18 cellular contexts compared by ENCODE assay signal in the genomic region with DNA sequence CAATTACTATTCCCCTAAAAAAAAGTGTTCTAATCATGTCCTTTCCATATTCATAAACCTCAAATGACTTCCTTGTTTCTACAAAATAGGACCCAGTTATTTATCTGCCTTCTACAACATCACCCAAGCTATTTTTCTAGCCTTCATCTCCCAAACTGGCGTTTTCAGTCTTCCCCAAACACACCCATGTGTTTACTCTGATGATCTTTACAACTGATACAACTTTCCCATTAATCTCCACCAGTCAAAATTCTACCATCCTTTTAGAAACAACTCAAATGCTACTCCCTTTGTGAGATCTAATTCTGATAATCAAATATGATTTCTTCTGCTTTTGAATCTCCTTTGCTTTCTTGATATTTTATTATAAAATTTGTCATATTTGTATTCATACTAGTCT.
DNase-seq lines count a peak whose midpoint lies in the region; ATAC-seq and TF ChIP-seq lines count a peak whose summit lies in the region.
"Had no signal": no experiment of that assay in that cellular context is flagged by ENCODE, and none has a peak within 500 bp of the region (broad histone marks: within the 10 kb centered on the region; RNA-seq: fewer than 3 reads in every experiment).

No MANE protein-coding gene starts in this region.

- H3K36me3 Mint-ChIP-seq in dendritic cell treated with granulocyte-macrophage colony-stimulating factor and Interleukin-4, amounts not matched to agents 40 ng/mL and 50 ng/mL, for 4 days (ENCODE audit: low read depth), result no peaks in the 10 kb centered on the region
- H3K36me3 Mint-ChIP-seq in stimulated activated memory B cell treated with anti-CD40 and anti-IgM and Interleukin-4, amounts not matched to agents 10 μg/mL and 1 μg/mL and 100 μg/mL, for 72 hours, result no peaks in the 10 kb centered on the region
- H3K36me3 Mint-ChIP-seq: IgD-negative memory B cell had no signal

- H3K79me2 ChIP-seq in DND-41 (ENCODE audit: insufficient read depth, low read length), result no peaks in the 10 kb centered on the region
- H3K79me2 ChIP-seq in smooth muscle cell (ENCODE audit: low read depth), result no peaks in the 10 kb centered on the region

- no peaks in the 10 kb centered on the region for H3K9me3 ChIP-seq in DND-41 (ENCODE audit: insufficient read depth, low read length, severe bottlenecking)
- H3K9me3 ChIP-seq in KOPT-K1 (ENCODE audit: insufficient read depth, low read length, poor library complexity, severe bottlenecking), result peaks cover 5% of the 10 kb centered on the region
- H3K9me3 ChIP-seq in smooth muscle cell (replicated peaks; ENCODE audit: low read depth), result no peaks in the 10 kb centered on the region
- H3K9me3 ChIP-seq in tibial nerve, result peaks cover 0 to 2% (median 0%) of the 10 kb centered on the region in 4 donors
- H3K9me3 ChIP-seq: SJSA1 had no signal

- peaks cover 17% of the 10 kb centered on the region for H3K9me3 Mint-ChIP-seq in dendritic cell treated with granulocyte-macrophage colony-stimulating factor and Interleukin-4, amounts not matched to agents 40 ng/mL and 50 ng/mL, for 4 days
- H3K9me3 Mint-ChIP-seq in stimulated activated memory B cell treated with anti-CD40 and anti-IgM and Interleukin-4, amounts not matched to agents 10 μg/mL and 1 μg/mL and 100 μg/mL, for 72 hours, result peaks cover 3% of the 10 kb centered on the region
- H3K9me3 Mint-ChIP-seq: CD4-positive, alpha-beta T cell had no signal

- TF ChIP-seq CTCF in DND-41 (IDR thresholded peaks at IDR 0.05; ENCODE audit: borderline replicate concordance, extremely low read depth, low read length, poor library complexity, severe bottlenecking), result no peak
- TF ChIP-seq CTCF in smooth muscle cell (IDR thresholded peaks at IDR 0.05; ENCODE audit: borderline replicate concordance, insufficient read depth, poor library complexity, severe bottlenecking), result no peak
- no peak for TF ChIP-seq CTCF in tibial nerve (IDR thresholded peaks at IDR 0.05)

- H2AFZ ChIP-seq in DND-41 (ENCODE audit: low read depth, low read length) (no peak overlapping the region), smooth muscle cell (ENCODE audit: low read depth) (no peak overlapping the region)
- H2AFZ ChIP-seq: GM23248 had no signal

- no peak overlapping the region for H3K9ac ChIP-seq in DND-41 (ENCODE audit: low read depth, low read length)
- H3K9ac ChIP-seq in smooth muscle cell (ENCODE audit: low read depth), result no peak overlapping the region
- H3K9ac ChIP-seq: GM23248 had no signal

- H4K20me1 ChIP-seq in DND-41 (ENCODE audit: insufficient read depth, low read length) (no peaks in the 10 kb centered on the region), smooth muscle cell (ENCODE audit: low read depth) (no peaks in the 10 kb centered on the region)

- WGBS in smooth muscle cell (ENCODE audit: low lambda C conversion rate), result 93% methylated on average over 1 of the region's 1 CpG
- WGBS in tibial nerve, 2 donors, result 87 to 88% methylated on average over 1 of the region's 1 CpG

- peaks cover 83% of the 10 kb centered on the region for H3K4me1 ChIP-seq in DND-41 (ENCODE audit: insufficient read depth, low read length)
- H3K4me1 ChIP-seq in smooth muscle cell (ENCODE audit: low read depth), result no peaks in the 10 kb centered on the region
- peaks cover 0 to 11% (median 0%) of the 10 kb centered on the region in 4 donors for H3K4me1 ChIP-seq in tibial nerve
- H3K4me1 ChIP-seq: SJSA1 had no signal

- no peak overlapping the region for H3K4me3 Mint-ChIP-seq in dendritic cell treated with granulocyte-macrophage colony-stimulating factor and Interleukin-4, amounts not matched to agents 40 ng/mL and 50 ng/mL, for 4 days
- no peak overlapping the region for H3K4me3 Mint-ChIP-seq in stimulated activated memory B cell treated with anti-CD40 and anti-IgM and Interleukin-4, amounts not matched to agents 10 μg/mL and 1 μg/mL and 100 μg/mL, for 72 hours
- H3K4me3 Mint-ChIP-seq: H9, IgD-negative memory B cell had no signal

- TF ChIP-seq POLR2A in tibial nerve (IDR thresholded peaks at IDR 0.05), result no peak

- H3K27ac ChIP-seq in DND-41 (ENCODE audit: low read length) (peak overlapping the region; percentile 92), KOPT-K1 (ENCODE audit: low read depth, low read length, poor library complexity, severe bottlenecking) (peak overlapping the region; percentile 73), smooth muscle cell (ENCODE audit: low read depth) (peak overlapping the region; percentile 26), tibial nerve (no peak overlapping the region)
- H3K27ac ChIP-seq: GM23248, SJSA1 had no signal

- peaks cover 24% of the 10 kb centered on the region for H3K4me1 Mint-ChIP-seq in dendritic cell treated with granulocyte-macrophage colony-stimulating factor and Interleukin-4, amounts not matched to agents 40 ng/mL and 50 ng/mL, for 4 days (ENCODE audit: low read depth)
- peaks cover 10% of the 10 kb centered on the region for H3K4me1 Mint-ChIP-seq in stimulated activated memory B cell treated with anti-CD40 and anti-IgM and Interleukin-4, amounts not matched to agents 10 μg/mL and 1 μg/mL and 100 μg/mL, for 72 hours
- H3K4me1 Mint-ChIP-seq: H9 had no signal

- H3K36me3 ChIP-seq in DND-41 (ENCODE audit: insufficient read depth, low read length), result no peaks in the 10 kb centered on the region
- no peaks in the 10 kb centered on the region for H3K36me3 ChIP-seq in KOPT-K1 (ENCODE audit: insufficient read depth, low read length)
- no peaks in the 10 kb centered on the region for H3K36me3 ChIP-seq in smooth muscle cell (ENCODE audit: low read depth)
- no peaks in the 10 kb centered on the region for H3K36me3 ChIP-seq in tibial nerve
- H3K36me3 ChIP-seq: SJSA1 had no signal

- H3F3A ChIP-seq in smooth muscle cell (ENCODE audit: low read depth), result no peaks in the 10 kb centered on the region

- H3K27ac Mint-ChIP-seq in dendritic cell treated with granulocyte-macrophage colony-stimulating factor and Interleukin-4, amounts not matched to agents 40 ng/mL and 50 ng/mL, for 4 days, result peak overlapping the region; percentile 14
- no peak overlapping the region for H3K27ac Mint-ChIP-seq in stimulated activated memory B cell treated with anti-CD40 and anti-IgM and Interleukin-4, amounts not matched to agents 10 μg/mL and 1 μg/mL and 100 μg/mL, for 72 hours
- H3K27ac Mint-ChIP-seq: CD4-positive, alpha-beta T cell; H9 had no signal

- intact Hi-C loops in dendritic cell treated with granulocyte-macrophage colony-stimulating factor and Interleukin-4, amounts not matched to agents 40 ng/mL and 50 ng/mL, for 4 days (cut with micrococcal nuclease), result no loop called here

- no peak for DNase-seq in DND-41
- no peak for DNase-seq in smooth muscle cell (lab: John Stamatoyannopoulos, UW; ENCODE audit: unreplicated experiment)
- DNase-seq in NCI-H1436 (lab: John Stamatoyannopoulos, UW), result no peak
- no peak for DNase-seq in tibial nerve (ENCODE audit: low spot score in 2 of 2)
- DNase-seq: CD4-positive, alpha-beta T cell; COR-L47; DMS 273 treated with DMSO at 0.1 percent for 48 hours; H9; MM.1S; NCI-H1048; NCI-H1436 treated with DMSO at 0.1 percent for 48 hours; NCI-H524 had no signal

- H3K27me3 Mint-ChIP-seq in dendritic cell treated with granulocyte-macrophage colony-stimulating factor and Interleukin-4, amounts not matched to agents 40 ng/mL and 50 ng/mL, for 4 days, result no peaks in the 10 kb centered on the region
- H3K27me3 Mint-ChIP-seq in stimulated activated memory B cell treated with anti-CD40 and anti-IgM and Interleukin-4, amounts not matched to agents 10 μg/mL and 1 μg/mL and 100 μg/mL, for 72 hours, result peaks cover under 1% of the 10 kb centered on the region
- H3K27me3 Mint-ChIP-seq: CD4-positive, alpha-beta T cell had no signal

- no peak overlapping the region for H3K4me2 ChIP-seq in DND-41 (ENCODE audit: insufficient read depth, low read length)
- no peak overlapping the region for H3K4me2 ChIP-seq in smooth muscle cell

- TF ChIP-seq EP300 in tibial nerve (IDR thresholded peaks at IDR 0.05), result no peak

- H3K27me3 ChIP-seq in DND-41 (ENCODE audit: insufficient read depth, low read length, poor library complexity) (no peaks in the 10 kb centered on the region), smooth muscle cell (ENCODE audit: low read depth) (no peaks in the 10 kb centered on the region), tibial nerve (no peaks in the 10 kb centered on the region)
- H3K27me3 ChIP-seq: SJSA1 had no signal

- no peak for ATAC-seq in DND-41 (ENCODE audit: insufficient read depth, low read depth)
- no peak for ATAC-seq in stimulated activated memory B cell treated with anti-CD40 and anti-IgM and Interleukin-4, amounts not matched to agents 10 μg/mL and 1 μg/mL and 100 μg/mL, for 72 hours

- H3K4me3 ChIP-seq in DND-41 (ENCODE audit: low read depth in 1 of 2, low read length in 2 of 2), result no peak overlapping the region
- no peak overlapping the region for H3K4me3 ChIP-seq in smooth muscle cell
- no peak overlapping the region for H3K4me3 ChIP-seq in tibial nerve
- H3K4me3 ChIP-seq: GM23248, SJSA1 had no signal

Comparison
In these comparisons a context has a peak if more than half of its experiments do, and no peak if none do; other contexts are left out.
1. H3K27ac ChIP-seq: peak in DND-41 (single experiment), KOPT-K1 (single experiment) and smooth muscle cell (single experiment); none in tibial nerve (0 of 4).